1 cellular context compared by ENCODE assay signal in the genomic region with DNA sequence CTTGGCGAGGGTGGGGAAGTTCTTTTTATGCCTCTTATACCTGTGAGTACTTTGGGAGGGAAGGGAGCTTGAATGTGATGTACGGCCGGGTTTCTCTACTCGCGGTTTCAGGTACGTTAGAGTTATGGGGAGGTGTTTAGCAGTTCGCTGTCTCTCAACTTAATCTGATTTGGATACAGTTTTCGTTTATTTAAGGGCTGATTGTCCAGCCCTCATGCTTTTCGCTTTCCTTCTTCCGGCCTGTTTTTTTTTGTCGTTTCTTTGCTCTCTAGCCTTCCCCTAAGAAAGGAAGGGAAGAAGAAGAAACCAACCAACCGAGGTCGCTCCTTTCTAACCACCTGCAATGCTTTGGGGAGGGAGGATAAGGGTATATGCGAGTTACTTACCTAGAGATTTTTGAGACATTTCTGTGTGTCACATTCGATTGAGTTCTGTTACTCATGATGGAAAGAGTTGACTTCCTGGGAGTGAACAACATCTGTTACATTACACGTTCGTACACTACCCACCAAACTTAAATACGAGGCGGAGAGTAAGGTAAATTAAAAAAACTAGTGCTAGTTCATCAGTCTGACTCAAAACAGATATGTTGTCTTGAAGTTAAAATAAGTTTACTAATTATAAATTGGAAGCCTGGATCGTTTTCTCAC.
TF ChIP-seq lines count a peak whose summit lies in the region.

No MANE protein-coding gene starts in this region.

TF ChIP-seq in H1, 55 proteins besides CTCF, POLR2A, EP300 and RAD21:
- TF ChIP-seq, protein P1, sequence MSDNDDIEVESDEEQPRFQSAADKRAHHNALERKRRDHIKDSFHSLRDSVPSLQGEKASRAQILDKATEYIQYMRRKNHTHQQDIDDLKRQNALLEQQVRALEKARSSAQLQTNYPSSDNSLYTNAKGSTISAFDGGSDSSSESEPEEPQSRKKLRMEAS (IDR thresholded peaks at IDR 0.05) = no peak
- no peak for TF ChIP-seq SP1 (IDR thresholded peaks at IDR 0.05; ENCODE audit: low read depth, low read length)
- no peak for TF ChIP-seq EZH2 (IDR thresholded peaks at IDR 0.05; ENCODE audit: low read depth, low read length, severe bottlenecking)
- TF ChIP-seq CHD7 (IDR thresholded peaks at IDR 0.05; ENCODE audit: insufficient replicate concordance, low read length) = no peak
- TF ChIP-seq SAP30 (IDR thresholded peaks at IDR 0.05; ENCODE audit: insufficient read depth, insufficient replicate concordance, low read length) = no peak
